8 cellular contexts compared by ENCODE assay signal in genomic region chr10:104122273-104123107, GRCh38. TPM values are rescaled to one million over a fixed set of nuclear protein-coding genes. Genes with fewer than 3 reads are reported as not detected.
DNase-seq lines count a peak whose midpoint lies in the region; ATAC-seq and TF ChIP-seq lines count a peak whose summit lies in the region.

No MANE protein-coding gene starts in this region.

- intact Hi-C loops in posterior vena cava (cut with DNase I): loop anchor here in 1 of 2 donors (10.0 kb wide), 1 partner anchor 218 kb away; no protein-coding TSS in a partner anchor

- H3K27ac Mint-ChIP-seq in T-helper 1 cell treated with Interleukin-12 subunit alpha and Interleukin-12 subunit beta and Interleukin-4 antibody, amounts not matched to agents 30 μg/mL and 1 μg/mL, for 36 hours: peak overlapping the region; percentile 99

- peaks cover 4% of the 10 kb centered on the region for H3K27me3 Mint-ChIP-seq in T-helper 1 cell treated with Interleukin-12 subunit alpha and Interleukin-12 subunit beta and Interleukin-4 antibody, amounts not matched to agents 30 μg/mL and 1 μg/mL, for 36 hours (ENCODE audit: low read depth)

- H3K27me3 ChIP-seq in gastroesophageal sphincter: no peaks in the 10 kb centered on the region

- WGBS in gastroesophageal sphincter (ENCODE audit: low coverage in 1 of 2), 2 donors: 38 to 42% methylated on average over 11 of the region's 20 CpGs

- peaks cover 5 to 22% (median 7%) of the 10 kb centered on the region in 3 donors for H3K4me1 ChIP-seq in gastroesophageal sphincter

- peaks cover 0 to 20% of the 10 kb centered on the region in 2 donors for H3K36me3 ChIP-seq in gastroesophageal sphincter

- H3K4me3 ChIP-seq in gastroesophageal sphincter: peak overlapping the region; percentile 73 to 98

- ATAC-seq in HG03135 (IDR thresholded peaks at IDR 0.05; ENCODE audit: unreplicated experiment) (peak; percentile 3), gastroesophageal sphincter (no peak)

- H3K4me3 Mint-ChIP-seq in T-helper 1 cell treated with Interleukin-12 subunit alpha and Interleukin-12 subunit beta and Interleukin-4 antibody, amounts not matched to agents 30 μg/mL and 1 μg/mL, for 36 hours: peak overlapping the region; percentile 88

- H3K4me1 Mint-ChIP-seq in T-helper 1 cell treated with Interleukin-12 subunit alpha and Interleukin-12 subunit beta and Interleukin-4 antibody, amounts not matched to agents 30 μg/mL and 1 μg/mL, for 36 hours (ENCODE audit: low read depth): peaks cover 39% of the 10 kb centered on the region

- H3K9me3 Mint-ChIP-seq in T-helper 1 cell treated with Interleukin-12 subunit alpha and Interleukin-12 subunit beta and Interleukin-4 antibody, amounts not matched to agents 30 μg/mL and 1 μg/mL, for 36 hours: no peaks in the 10 kb centered on the region

- TF ChIP-seq POLR2A in gastroesophageal sphincter (IDR thresholded peaks at IDR 0.05): no peak

- H3K36me3 Mint-ChIP-seq in T-helper 1 cell treated with Interleukin-12 subunit alpha and Interleukin-12 subunit beta and Interleukin-4 antibody, amounts not matched to agents 30 μg/mL and 1 μg/mL, for 36 hours (ENCODE audit: low read depth): peaks cover 11% of the 10 kb centered on the region

- TF ChIP-seq EP300 in gastroesophageal sphincter (IDR thresholded peaks at IDR 0.05): no peak

- DNase-seq in T-helper 1 cell (no peak), posterior vena cava (ENCODE audit: low spot score) (peak; percentile 70), middle frontal gyrus (ENCODE audit: extremely low spot score, low spot score) (no peak), AG08395 (ENCODE audit: low spot score) (no peak)

- no peak for TF ChIP-seq CTCF in VCaP (conservative IDR thresholded peaks at IDR 0.05)
- TF ChIP-seq CTCF in gastroesophageal sphincter (IDR thresholded peaks at IDR 0.05): no peak

- H3K27ac ChIP-seq in VCaP: peak overlapping the region; percentile 89
- H3K27ac ChIP-seq in gastroesophageal sphincter: peak overlapping the region; percentile 96 to 98 (median 98)

- no peaks in the 10 kb centered on the region for H3K9me3 ChIP-seq in gastroesophageal sphincter

RNA-seq across cellular contexts. Expression of gene SFR1, which starts 0.5 kb away (rescaled TPM):
- total RNA-seq in gastroesophageal sphincter (10 to 100 TPM in 2 of 4 donors, 1 to 10 TPM in 2; 5.3 to 12.7 (median 9.8) TPM), posterior vena cava (1 to 10 TPM; 7.6 to 9.2 TPM)

RNA-seq across cellular contexts. Expression of gene COL17A1, which starts 36.8 kb away (rescaled TPM):
- total RNA-seq in gastroesophageal sphincter (10 to 100 TPM in 1 of 4 donors, 1 to 10 TPM in 1, under 1 TPM in 2; 0.12 to 10.7 (median 0.68) TPM), posterior vena cava (under 1 TPM; 0.48 to 0.88 TPM)
